In the genomic region with DNA sequence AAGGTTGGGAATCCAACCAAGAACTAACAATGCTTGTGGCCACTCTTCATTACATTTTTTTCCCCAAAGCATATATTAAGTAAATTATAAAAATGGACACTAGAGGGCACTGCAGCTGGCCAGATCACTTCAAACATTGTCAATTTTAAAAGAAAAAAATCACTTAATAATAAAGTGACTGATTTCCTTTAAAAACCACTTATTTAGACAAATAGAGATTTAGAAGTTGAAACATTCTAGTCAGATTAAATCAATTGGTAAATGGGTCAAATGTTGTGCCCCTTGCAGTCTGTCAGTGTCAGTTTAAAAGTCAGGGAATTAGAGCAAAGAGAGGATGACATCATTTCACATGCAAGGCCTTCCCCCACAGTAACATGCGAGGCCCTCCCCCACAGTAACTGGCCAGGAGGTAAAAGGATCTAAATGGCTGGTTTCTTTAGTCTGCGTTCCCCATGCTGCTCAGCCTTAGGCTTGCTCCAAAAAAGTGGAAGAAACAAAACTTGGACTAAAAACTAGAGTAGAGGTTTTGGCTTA, we compare ENCODE assay signal across 8 cellular contexts.
DNase-seq lines count a peak whose midpoint lies in the region; ATAC-seq and TF ChIP-seq lines count a peak whose summit lies in the region.

No MANE protein-coding gene starts in this region.

- peak; percentile 20 for ATAC-seq in left ventricle myocardium superior
- ATAC-seq in HG02981 (IDR thresholded peaks at IDR 0.05; ENCODE audit: unreplicated experiment): no peak

- peak in 5 of 7 experiments; percentile 32 to 80 (median 37) for TF ChIP-seq CTCF in stomach (IDR thresholded peaks at IDR 0.05)

- no peak overlapping the region for H3K4me3 ChIP-seq in stomach

- TF ChIP-seq POLR2A in stomach (IDR thresholded peaks at IDR 0.05): no peak

- H3K9me3 ChIP-seq in stomach: no peaks in the 10 kb centered on the region

- 21 to 55% (median 32%) methylated on average over 2 of the region's 2 CpGs for WGBS in stomach, 5 donors

- DNase-seq in SIG-M5 treated with dmso at 0.1 percent for 504 hours (lab: John Stamatoyannopoulos, UW; ENCODE audit: unreplicated experiment): peak; percentile 14
- no peak for DNase-seq in SIG-M5 (lab: John Stamatoyannopoulos, UW)
- DNase-seq in NCI-H146 (lab: John Stamatoyannopoulos, UW): peak; percentile 59
- DNase-seq in UCSD-AML1 (lab: John Stamatoyannopoulos, UW; ENCODE audit: unreplicated experiment): peak; percentile 10
- no peak for DNase-seq in left ventricle myocardium superior
- no peak for DNase-seq in stomach
- no peak for DNase-seq in mesenteric fat pad (ENCODE audit: low spot score)

- no peak for TF ChIP-seq EP300 in stomach (IDR thresholded peaks at IDR 0.05)

- peaks cover 0 to under 1% (median 0%) of the 10 kb centered on the region in 3 donors for H3K27me3 ChIP-seq in stomach

- H3K4me1 ChIP-seq in stomach: peaks cover 0 to 33% (median 5%) of the 10 kb centered on the region in 4 donors

- intact Hi-C loops in left ventricle myocardium superior (cut with micrococcal nuclease) (no loop called here), stomach (cut with DNase I; ENCODE audit: low total_unique reads) (no loop called here)

- H3K36me3 ChIP-seq in stomach: no peaks in the 10 kb centered on the region

- peak overlapping the region in 3 of 5 donors; percentile 15 to 64 (median 24) for H3K27ac ChIP-seq in stomach

Comparison
In these comparisons a context has a peak if more than half of its experiments do, and no peak if none do; other contexts are left out.
1. DNase-seq: peak in SIG-M5 treated with dmso at 0.1 percent for 504 hours (single experiment), NCI-H146 (single experiment) and UCSD-AML1 (single experiment); none in SIG-M5 (single experiment), left ventricle myocardium superior (single experiment), stomach (single experiment) and mesenteric fat pad (single experiment).